ENCODE assay signal across 30 cellular contexts in genomic region chr3:47895241-47895640, GRCh38.
"Had no signal": no experiment of that assay in that cellular context is flagged by ENCODE, and none has a peak within 500 bp of the region (broad histone marks: within the 10 kb centered on the region; RNA-seq: fewer than 3 reads in every experiment).

No MANE protein-coding gene starts in this region.

- H3K4me3 Mint-ChIP-seq: naive thymus-derived CD8-positive, alpha-beta T cell; nephron progenitor cell; stimulated activated effector memory CD8-positive, alpha-beta T cell treated with anti-CD3 and anti-CD28 coated beads, Interleukin-12 subunit alpha, Interleukin-12 subunit beta, amount 100 ng/mL, for 72 hours had no signal

- H3K36me3 ChIP-seq: ovary, thyroid gland had no signal

- H3K4me2 ChIP-seq: smooth muscle cell had no signal

- H3K4me1 ChIP-seq: thyroid gland had no signal

- H3K4me3 ChIP-seq: dorsolateral prefrontal cortex, esophagus muscularis mucosa, heart right ventricle, lung, ovary, smooth muscle cell, stomach, thyroid gland, vagina had no signal

- FAIRE-seq: colon, islet of Langerhans had no signal

- H3K9me3 ChIP-seq: esophagus muscularis mucosa, heart right ventricle, ovary, stomach, thyroid gland, vagina had no signal

- H3K27ac ChIP-seq: dorsolateral prefrontal cortex, epithelial cell of prostate, esophagus muscularis mucosa, foreskin keratinocyte, ovary, stomach, thyroid gland, vagina had no signal

- H3K27me3 Mint-ChIP-seq: naive thymus-derived CD8-positive, alpha-beta T cell had no signal

- DNase-seq: cerebellar nuclear complex; dorsolateral prefrontal cortex; effector CD4-positive, alpha-beta T cell; glutamatergic neuron; heart right ventricle; hippocampal formation; kidney glomerular epithelial cell; left colon; mesendoderm; naive thymus-derived CD8-positive, alpha-beta T cell; nephron progenitor cell; occipital lobe; ovary; posterior cingulate gyrus; stimulated activated CD4-positive, alpha-beta T cell treated with anti-CD3 and anti-CD28 coated beads, Interleukin-2, amount 100 ng/mL, for 24 hours; stimulated activated CD4-positive, alpha-beta T cell treated with anti-CD3 and anti-CD28 coated beads, Interleukin-4, amount 100 ng/mL, for 24 hours; stimulated activated naive CD4-positive, alpha-beta T cell treated with Interleukin-2 at 50 U/mL for 16 hours; stomach; thyroid gland; trophoblast cell had no signal

- H3K27ac Mint-ChIP-seq: naive thymus-derived CD8-positive, alpha-beta T cell; stimulated activated effector memory CD8-positive, alpha-beta T cell treated with anti-CD3 and anti-CD28 coated beads, Interleukin-12 subunit alpha, Interleukin-12 subunit beta, amount 100 ng/mL, for 72 hours had no signal

- ATAC-seq: foreskin keratinocyte; heart right ventricle; left colon; naive thymus-derived CD8-positive, alpha-beta T cell; sciatic nerve; stimulated activated effector memory CD8-positive, alpha-beta T cell treated with anti-CD3 and anti-CD28 coated beads, Interleukin-12 subunit alpha, Interleukin-12 subunit beta, amount 100 ng/mL, for 72 hours had no signal

- H3K9me3 Mint-ChIP-seq: naive thymus-derived CD8-positive, alpha-beta T cell; nephron progenitor cell; stimulated activated effector memory CD8-positive, alpha-beta T cell treated with anti-CD3 and anti-CD28 coated beads, Interleukin-12 subunit alpha, Interleukin-12 subunit beta, amount 100 ng/mL, for 72 hours had no signal

- H3K27me3 ChIP-seq: dorsolateral prefrontal cortex, esophagus muscularis mucosa, foreskin keratinocyte, heart right ventricle, ovary, stomach, thyroid gland, vagina had no signal
